In the genomic region with DNA sequence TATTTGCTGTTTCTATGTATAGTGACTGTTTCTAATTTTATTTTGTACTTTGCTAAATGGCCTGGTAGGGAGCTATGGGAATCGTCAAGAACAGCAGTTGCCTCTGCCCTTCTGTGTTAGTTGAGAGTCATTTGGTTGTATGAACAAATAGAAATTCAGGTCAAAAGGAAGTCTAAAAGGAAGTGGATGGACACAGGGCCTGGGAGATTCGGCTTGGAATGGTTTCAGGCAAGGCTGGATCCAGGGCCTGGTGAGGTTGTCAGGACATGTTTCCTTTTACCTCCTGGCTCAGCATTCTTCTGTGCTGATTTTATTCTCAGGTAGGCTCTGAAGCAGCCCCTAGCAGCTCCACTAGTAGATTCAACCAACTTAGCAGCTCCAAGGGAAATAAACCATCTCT, we compare ENCODE assay signal across 30 cellular contexts.
DNase-seq lines count a peak whose midpoint lies in the region; ATAC-seq and TF ChIP-seq lines count a peak whose summit lies in the region.
"Had no signal": no experiment of that assay in that cellular context is flagged by ENCODE, and none has a peak within 500 bp of the region (broad histone marks: within the 10 kb centered on the region; RNA-seq: fewer than 3 reads in every experiment).

No MANE protein-coding gene starts in this region.

- peaks cover 2% of the 10 kb centered on the region; the same call in 1 of the 2 replicates for H3K4me1 ChIP-seq in HEK293 (ENCODE audit: control insufficient read depth, insufficient read depth, low read length)
- H3K4me1 ChIP-seq in CD8-positive, alpha-beta T cell (ENCODE audit: insufficient read depth, low read length): no peaks in the 10 kb centered on the region

- CTCF ChIA-PET in HEK293 (lab: Yijun Ruan, JAX): interaction anchor here (1.3 kb wide), 1 partner anchor 123 kb away, joined by 4 read pairs; no protein-coding TSS in a partner anchor
- CTCF ChIA-PET in CD8-positive, alpha-beta T cell (lab: Charles Lee): no interaction called here

- no peaks in the 10 kb centered on the region for H3K9me3 ChIP-seq in HEK293 (ENCODE audit: control insufficient read depth, insufficient read depth, low read depth, low read length)
- H3K9me3 ChIP-seq in CD8-positive, alpha-beta T cell (ENCODE audit: low read length): no peaks in the 10 kb centered on the region
- H3K9me3 ChIP-seq: Caco-2, gastrocnemius medialis, transverse colon had no signal

- peaks cover 14% of the 10 kb centered on the region for H3K36me3 Mint-ChIP-seq in CD8-positive, alpha-beta T cell
- H3K36me3 Mint-ChIP-seq in T-helper 2 cell treated with Interferon-gamma antibody and Interleukin-4, amounts not matched to agents 5 μg/mL and 100 μg/mL, for 36 hours (ENCODE audit: low read depth): no peaks in the 10 kb centered on the region
- H3K36me3 Mint-ChIP-seq in nephron progenitor cell (ENCODE audit: low read depth): peaks cover 11% of the 10 kb centered on the region

- no peak for TF ChIP-seq CTCF in HEK293 (tag by site-specific recombination; IDR thresholded peaks at IDR 0.05)
- no peak for TF ChIP-seq CTCF in CD8-positive, alpha-beta T cell (IDR thresholded peaks at IDR 0.05)
- TF ChIP-seq CTCF in nephron progenitor cell (IDR thresholded peaks at IDR 0.05): no peak

- POLR2A ChIA-PET in HEK293 (lab: Yijun Ruan, JAX): no interaction called here
- POLR2A ChIA-PET in CD8-positive, alpha-beta T cell (lab: Charles Lee): no interaction called here

- H3K27ac ChIP-seq in HEK293 (ENCODE audit: extremely low read depth, low read depth, low read length): 0 out of 2 replicates have a peak overlapping the region, but pooled peaks have one; percentile 24
- H3K27ac ChIP-seq in caudate nucleus (ENCODE audit: low read depth, low read length): peak overlapping the region; percentile 18
- H3K27ac ChIP-seq in layer of hippocampus (ENCODE audit: low read depth, low read length): peak overlapping the region; percentile 65
- H3K27ac ChIP-seq in temporal lobe (ENCODE audit: low read depth, low read length): peak overlapping the region; percentile 19
- no peak overlapping the region for H3K27ac ChIP-seq in CD8-positive, alpha-beta T cell (ENCODE audit: low read depth, low read length)
- H3K27ac ChIP-seq: C4-2B, gastrocnemius medialis, transverse colon had no signal

- intact Hi-C loops in CD8-positive, alpha-beta T cell (cut with DNase I, micrococcal nuclease): no loop called here

- H3K27ac Mint-ChIP-seq in CD8-positive, alpha-beta T cell: no peak overlapping the region
- no peak overlapping the region for H3K27ac Mint-ChIP-seq in T-helper 2 cell treated with Interferon-gamma antibody and Interleukin-4, amounts not matched to agents 5 μg/mL and 100 μg/mL, for 36 hours
- no peak overlapping the region for H3K27ac Mint-ChIP-seq in nephron progenitor cell
- H3K27ac Mint-ChIP-seq: activated naive CD8-positive, alpha-beta T cell treated with anti-CD3 and anti-CD28 coated beads, Interleukin-2, amount 50 U/mL, for 24 hours; T-cell had no signal

- H3K36me3 ChIP-seq in HEK293 (ENCODE audit: control insufficient read depth in 2 of 2, insufficient read depth in 1 of 2, low read length in 2 of 2): peaks cover 0 to 6% of the 10 kb centered on the region in 2 experiments; a peak in 1 of 3 replicates
- H3K36me3 ChIP-seq in CD8-positive, alpha-beta T cell (ENCODE audit: insufficient read depth, low read length): no peaks in the 10 kb centered on the region
- H3K36me3 ChIP-seq: gastrocnemius medialis, transverse colon had no signal

- no peak for DNase-seq in caudate nucleus (lab: John Stamatoyannopoulos, UW)
- DNase-seq in CD8-positive, alpha-beta T cell: no peak
- DNase-seq in T-helper 2 cell treated with Interferon-gamma antibody and Interleukin-4, amounts not matched to agents 5 μg/mL and 100 μg/mL, for 36 hours (ENCODE audit: low spot score): no peak
- DNase-seq in hypothalamus (lab: John Stamatoyannopoulos, UW): no peak
- DNase-seq in nephron progenitor cell: no peak
- DNase-seq: activated CD4-positive, alpha-beta T cell treated with anti-CD3 and anti-CD28 coated beads, Interleukin-2, amount 50 U/mL, for 48 hours; activated naive CD4-positive, alpha-beta T cell; activated naive CD8-positive, alpha-beta T cell treated with anti-CD3 and anti-CD28 coated beads, Interleukin-2, amount 50 U/mL, for 24 hours; Caco-2; DND-41; gastrocnemius medialis; GF-D8; NCI-H1092; NCI-H1694; NCI-H2171; NCI-H510A; OCI-M1; stimulated activated CD4-positive, alpha-beta T cell treated with anti-CD3 and anti-CD28 coated beads, Interleukin-12 subunit alpha, Interleukin-12 subunit beta, amount 100 ng/mL, for 4 hours; stimulated activated CD4-positive, alpha-beta T cell treated with anti-CD3 and anti-CD28 coated beads, Interleukin-2, amount 100 ng/mL, for 48 hours; T-cell; transverse colon had no signal

- H3K9me3 Mint-ChIP-seq in CD8-positive, alpha-beta T cell: peaks cover 2% of the 10 kb centered on the region
- H3K9me3 Mint-ChIP-seq in T-helper 2 cell treated with Interferon-gamma antibody and Interleukin-4, amounts not matched to agents 5 μg/mL and 100 μg/mL, for 36 hours: no peaks in the 10 kb centered on the region
- peaks cover 3% of the 10 kb centered on the region for H3K9me3 Mint-ChIP-seq in nephron progenitor cell
- H3K9me3 Mint-ChIP-seq: activated naive CD8-positive, alpha-beta T cell treated with anti-CD3 and anti-CD28 coated beads, Interleukin-2, amount 50 U/mL, for 24 hours; central memory CD8-positive, alpha-beta T cell; T-cell had no signal

- H3K27me3 ChIP-seq in layer of hippocampus (ENCODE audit: control insufficient read depth, insufficient read depth, low read length): no peaks in the 10 kb centered on the region
- H3K27me3 ChIP-seq in CD8-positive, alpha-beta T cell (ENCODE audit: insufficient read depth, low read length): no peaks in the 10 kb centered on the region
- H3K27me3 ChIP-seq: gastrocnemius medialis, transverse colon had no signal

- no peak overlapping the region for H3K4me3 ChIP-seq in HEK293 (ENCODE audit: low read depth, low read length)
- H3K4me3 ChIP-seq in CD8-positive, alpha-beta T cell (ENCODE audit: low read depth, low read length): no peak overlapping the region
- H3K4me3 ChIP-seq: gastrocnemius medialis, K562, transverse colon had no signal

- H3K27me3 Mint-ChIP-seq in CD8-positive, alpha-beta T cell (ENCODE audit: low read depth): no peaks in the 10 kb centered on the region
- no peaks in the 10 kb centered on the region for H3K27me3 Mint-ChIP-seq in T-helper 2 cell treated with Interferon-gamma antibody and Interleukin-4, amounts not matched to agents 5 μg/mL and 100 μg/mL, for 36 hours (ENCODE audit: low read depth)
- H3K27me3 Mint-ChIP-seq in nephron progenitor cell (ENCODE audit: low read depth, poor library complexity): peaks cover 2% of the 10 kb centered on the region
- H3K27me3 Mint-ChIP-seq: activated naive CD8-positive, alpha-beta T cell treated with anti-CD3 and anti-CD28 coated beads, Interleukin-2, amount 50 U/mL, for 24 hours; central memory CD8-positive, alpha-beta T cell; T-cell had no signal

- no peak overlapping the region for H3K4me3 Mint-ChIP-seq in CD8-positive, alpha-beta T cell
- no peak overlapping the region for H3K4me3 Mint-ChIP-seq in T-helper 2 cell treated with Interferon-gamma antibody and Interleukin-4, amounts not matched to agents 5 μg/mL and 100 μg/mL, for 36 hours
- H3K4me3 Mint-ChIP-seq in nephron progenitor cell: no peak overlapping the region
- H3K4me3 Mint-ChIP-seq: activated naive CD8-positive, alpha-beta T cell treated with anti-CD3 and anti-CD28 coated beads, Interleukin-2, amount 50 U/mL, for 24 hours; central memory CD8-positive, alpha-beta T cell; T-cell had no signal

- no peak for ATAC-seq in CD8-positive, alpha-beta T cell
- ATAC-seq: activated CD4-positive, CD25-positive, alpha-beta regulatory T cell treated with anti-CD3 and anti-CD28 coated beads, Interleukin-2, amount 50 U/mL, for 24 hours; activated naive CD8-positive, alpha-beta T cell treated with anti-CD3 and anti-CD28 coated beads, Interleukin-2, amount 50 U/mL, for 24 hours; gastrocnemius medialis; left lobe of liver; sciatic nerve; T-cell had no signal

- H3K4me1 Mint-ChIP-seq in CD8-positive, alpha-beta T cell (ENCODE audit: low read depth): peaks cover 2% of the 10 kb centered on the region
- no peaks in the 10 kb centered on the region for H3K4me1 Mint-ChIP-seq in T-helper 2 cell treated with Interferon-gamma antibody and Interleukin-4, amounts not matched to agents 5 μg/mL and 100 μg/mL, for 36 hours (ENCODE audit: low read depth)
- peaks cover 39% of the 10 kb centered on the region for H3K4me1 Mint-ChIP-seq in nephron progenitor cell

TF ChIP-seq in HEK293, 187 proteins besides CTCF, POLR2A, EP300 and RAD21 (continues in another document):
- TF ChIP-seq ZNF416 (tag by site-specific recombination; IDR thresholded peaks at IDR 0.05) (no peak), GLIS1 (tag by site-specific recombination; IDR thresholded peaks at IDR 0.05) (no peak)
- TF ChIP-seq, protein P1, sequence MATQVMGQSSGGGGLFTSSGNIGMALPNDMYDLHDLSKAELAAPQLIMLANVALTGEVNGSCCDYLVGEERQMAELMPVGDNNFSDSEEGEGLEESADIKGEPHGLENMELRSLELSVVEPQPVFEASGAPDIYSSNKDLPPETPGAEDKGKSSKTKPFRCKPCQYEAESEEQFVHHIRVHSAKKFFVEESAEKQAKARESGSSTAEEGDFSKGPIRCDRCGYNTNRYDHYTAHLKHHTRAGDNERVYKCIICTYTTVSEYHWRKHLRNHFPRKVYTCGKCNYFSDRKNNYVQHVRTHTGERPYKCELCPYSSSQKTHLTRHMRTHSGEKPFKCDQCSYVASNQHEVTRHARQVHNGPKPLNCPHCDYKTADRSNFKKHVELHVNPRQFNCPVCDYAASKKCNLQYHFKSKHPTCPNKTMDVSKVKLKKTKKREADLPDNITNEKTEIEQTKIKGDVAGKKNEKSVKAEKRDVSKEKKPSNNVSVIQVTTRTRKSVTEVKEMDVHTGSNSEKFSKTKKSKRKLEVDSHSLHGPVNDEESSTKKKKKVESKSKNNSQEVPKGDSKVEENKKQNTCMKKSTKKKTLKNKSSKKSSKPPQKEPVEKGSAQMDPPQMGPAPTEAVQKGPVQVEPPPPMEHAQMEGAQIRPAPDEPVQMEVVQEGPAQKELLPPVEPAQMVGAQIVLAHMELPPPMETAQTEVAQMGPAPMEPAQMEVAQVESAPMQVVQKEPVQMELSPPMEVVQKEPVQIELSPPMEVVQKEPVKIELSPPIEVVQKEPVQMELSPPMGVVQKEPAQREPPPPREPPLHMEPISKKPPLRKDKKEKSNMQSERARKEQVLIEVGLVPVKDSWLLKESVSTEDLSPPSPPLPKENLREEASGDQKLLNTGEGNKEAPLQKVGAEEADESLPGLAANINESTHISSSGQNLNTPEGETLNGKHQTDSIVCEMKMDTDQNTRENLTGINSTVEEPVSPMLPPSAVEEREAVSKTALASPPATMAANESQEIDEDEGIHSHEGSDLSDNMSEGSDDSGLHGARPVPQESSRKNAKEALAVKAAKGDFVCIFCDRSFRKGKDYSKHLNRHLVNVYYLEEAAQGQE (tag by site-specific recombination; IDR thresholded peaks at IDR 0.05): no peak
